ENCODE assay signal across 8 cellular contexts in the genomic region with DNA sequence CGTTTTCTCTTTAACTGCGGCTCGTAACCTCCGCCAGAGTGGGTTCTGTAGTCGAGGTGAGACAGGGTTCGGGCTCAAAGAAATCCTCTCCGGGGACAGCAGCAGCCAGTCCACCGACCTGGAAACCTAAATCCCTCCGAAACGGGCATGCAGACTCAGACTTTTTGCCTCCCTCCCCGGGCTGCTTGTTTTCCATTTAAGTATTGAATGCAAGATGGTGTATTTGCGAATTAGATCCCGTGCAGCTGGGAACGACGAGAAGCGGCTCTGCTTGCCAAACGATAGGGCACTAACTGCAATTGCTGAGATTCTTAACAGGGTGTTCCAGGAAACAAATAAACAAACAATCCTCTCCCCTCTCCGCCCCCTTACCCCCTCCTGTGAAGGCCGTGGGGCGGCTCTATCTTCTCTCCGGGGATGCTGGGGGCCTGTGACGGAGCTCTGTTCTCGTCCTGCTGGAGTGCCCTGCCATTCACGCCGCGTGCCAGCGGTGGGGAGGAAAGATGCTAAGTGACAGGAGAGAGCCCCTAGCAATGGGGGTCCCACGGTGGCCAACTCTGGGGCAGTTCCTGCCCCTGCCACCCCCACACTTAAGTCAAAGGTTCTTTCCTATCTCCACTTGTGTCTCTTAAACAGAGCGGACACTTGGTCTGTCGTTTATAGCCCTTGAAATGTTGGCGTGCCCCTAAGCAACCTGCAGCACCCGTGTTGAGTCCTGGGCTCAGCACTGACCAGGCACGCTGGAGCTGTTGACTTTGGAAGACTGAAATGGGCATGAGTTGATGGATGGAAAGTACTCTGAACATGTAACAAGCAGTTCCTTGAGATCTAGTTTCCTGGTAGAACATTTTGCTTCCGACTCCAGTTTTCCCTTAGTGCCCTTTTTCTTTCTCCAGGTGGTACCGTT. TPM values are rescaled to one million over a fixed set of nuclear protein-coding genes. Genes with fewer than 3 reads are reported as not detected.
DNase-seq lines count a peak whose midpoint lies in the region; ATAC-seq and TF ChIP-seq lines count a peak whose summit lies in the region.

No MANE protein-coding gene starts in this region.

- H3K27me3 Mint-ChIP-seq in activated CD4-positive, alpha-beta T cell treated with anti-CD3 and anti-CD28 coated beads, Interleukin-2, amount 10 ng/mL, durations not matched to agents 24 days and 14 days: peaks cover 78% of the 10 kb centered on the region
- H3K27me3 Mint-ChIP-seq in nephron progenitor cell (ENCODE audit: low read depth, poor library complexity): peaks cover 21% of the 10 kb centered on the region

- H3K4me1 Mint-ChIP-seq in activated CD4-positive, alpha-beta T cell treated with anti-CD3 and anti-CD28 coated beads, Interleukin-2, amount 10 ng/mL, durations not matched to agents 24 days and 14 days: peaks cover 31% of the 10 kb centered on the region
- peaks cover 65% of the 10 kb centered on the region for H3K4me1 Mint-ChIP-seq in nephron progenitor cell

- H3K9me3 ChIP-seq in SU-DHL-6 (ENCODE audit: insufficient read depth, low read length): no peaks in the 10 kb centered on the region

- H3K27ac Mint-ChIP-seq in activated CD4-positive, alpha-beta T cell treated with anti-CD3 and anti-CD28 coated beads, Interleukin-2, amount 10 ng/mL, durations not matched to agents 24 days and 14 days: no peak overlapping the region
- peak overlapping the region; percentile 95 for H3K27ac Mint-ChIP-seq in nephron progenitor cell

- TF ChIP-seq CTCF in SU-DHL-6 (IDR thresholded peaks at IDR 0.05; ENCODE audit: insufficient read depth, low read length, poor library complexity, severe bottlenecking): no peak
- TF ChIP-seq CTCF in epithelial cell of proximal tubule (conservative IDR thresholded peaks at IDR 0.05; ENCODE audit: low read depth, low read length): no peak
- no peak for TF ChIP-seq CTCF in nephron progenitor cell (IDR thresholded peaks at IDR 0.05)

- no peaks in the 10 kb centered on the region for H3K9me2 ChIP-seq in SU-DHL-6 (replicated peaks; ENCODE audit: insufficient read depth, low read length)

- H3K4me3 Mint-ChIP-seq in activated CD4-positive, alpha-beta T cell treated with anti-CD3 and anti-CD28 coated beads, Interleukin-2, amount 10 ng/mL, durations not matched to agents 24 days and 14 days: peak overlapping the region; percentile 89
- H3K4me3 Mint-ChIP-seq in nephron progenitor cell: peak overlapping the region; percentile 96

- DNase-seq in activated CD4-positive, alpha-beta T cell treated with anti-CD3 and anti-CD28 coated beads, Interleukin-2, amount 10 ng/mL, durations not matched to agents 24 days and 14 days: peak; percentile 64
- no peak for DNase-seq in activated CD4-positive, alpha-beta T cell treated with anti-CD3 and anti-CD28 coated beads for 4 hours
- no peak for DNase-seq in epithelial cell of proximal tubule (ENCODE audit: low read depth)
- DNase-seq in nephron progenitor cell: peak; percentile 38
- DNase-seq in NCI-H2081 treated with DMSO at 0.1 percent for 48 hours (lab: John Stamatoyannopoulos, UW): no peak
- no peak for DNase-seq in NCI-H446 treated with DMSO at 0.1 percent for 48 hours (lab: John Stamatoyannopoulos, UW)

- no peak for ATAC-seq in HG03135 (IDR thresholded peaks at IDR 0.05; ENCODE audit: unreplicated experiment)

- no peaks in the 10 kb centered on the region for H3K27me3 ChIP-seq in SU-DHL-6 (ENCODE audit: low read length)

- no peaks in the 10 kb centered on the region for H4K20me1 ChIP-seq in SU-DHL-6 (ENCODE audit: low read depth, low read length)

- no peaks in the 10 kb centered on the region for H3K36me3 Mint-ChIP-seq in activated CD4-positive, alpha-beta T cell treated with anti-CD3 and anti-CD28 coated beads, Interleukin-2, amount 10 ng/mL, durations not matched to agents 24 days and 14 days (ENCODE audit: low read depth)
- H3K36me3 Mint-ChIP-seq in nephron progenitor cell (ENCODE audit: low read depth): peaks cover 5% of the 10 kb centered on the region

- peak overlapping the region; percentile 56 for H3K9ac ChIP-seq in SU-DHL-6 (ENCODE audit: low read length)

- intact Hi-C loops in activated CD4-positive, alpha-beta T cell treated with anti-CD3 and anti-CD28 coated beads, Interleukin-2, amount 10 ng/mL, durations not matched to agents 24 days and 14 days (cut with micrococcal nuclease): loop anchor here (1.0 to 10.0 kb wide), 7 partner anchors 41 to 460 kb away; a partner anchor contains a TSS

- H3K4me2 ChIP-seq in SU-DHL-6 (ENCODE audit: low read depth, low read length, poor library complexity, severe bottlenecking): peak overlapping the region; percentile 99

- H3K36me3 ChIP-seq in SU-DHL-6 (ENCODE audit: low read length): no peaks in the 10 kb centered on the region

- no peaks in the 10 kb centered on the region for H3K9me3 Mint-ChIP-seq in activated CD4-positive, alpha-beta T cell treated with anti-CD3 and anti-CD28 coated beads, Interleukin-2, amount 10 ng/mL, durations not matched to agents 24 days and 14 days
- H3K9me3 Mint-ChIP-seq in nephron progenitor cell: no peaks in the 10 kb centered on the region

- no peaks in the 10 kb centered on the region for H3K79me2 ChIP-seq in SU-DHL-6 (ENCODE audit: insufficient read depth, low read length)

- H3K4me3 ChIP-seq in SU-DHL-6 (ENCODE audit: insufficient read depth, low read length, poor library complexity, severe bottlenecking) (peak overlapping the region; percentile 62), epithelial cell of proximal tubule (ENCODE audit: low read depth, low read length) (peak overlapping the region; percentile 69)

- no peaks in the 10 kb centered on the region for H3F3A ChIP-seq in SU-DHL-6 (ENCODE audit: insufficient read depth)

- H3K27ac ChIP-seq in SU-DHL-6 (ENCODE audit: low read depth, low read length): no peak overlapping the region

- H2AFZ ChIP-seq in SU-DHL-6 (ENCODE audit: low read depth, low read length, severe bottlenecking): peak overlapping the region; percentile 97

RNA-seq across cellular contexts. Expression of a gene that starts 1.3 kb away (rescaled TPM):
- total RNA-seq in activated CD4-positive, alpha-beta T cell treated with anti-CD3 and anti-CD28 coated beads, Interleukin-2, amount 10 ng/mL, durations not matched to agents 24 days and 14 days: 2.2 and 2.5 TPM in 2 replicates
- total RNA-seq in epithelial cell of proximal tubule: 17.1 and 24.7 TPM in 2 replicates

Comparison
In these comparisons a context has a peak if more than half of its experiments do, and no peak if none do; other contexts are left out.
1. DNase-seq: peak in activated CD4-positive, alpha-beta T cell treated with anti-CD3 and anti-CD28 coated beads, Interleukin-2, amount 10 ng/mL, durations not matched to agents 24 days and 14 days (single experiment) and nephron progenitor cell (single experiment); none in activated CD4-positive, alpha-beta T cell treated with anti-CD3 and anti-CD28 coated beads for 4 hours (0 of 2), epithelial cell of proximal tubule (single experiment), NCI-H2081 treated with DMSO at 0.1 percent for 48 hours (single experiment) and NCI-H446 treated with DMSO at 0.1 percent for 48 hours (single experiment).